26 cellular contexts compared by ENCODE assay signal in the genomic region with DNA sequence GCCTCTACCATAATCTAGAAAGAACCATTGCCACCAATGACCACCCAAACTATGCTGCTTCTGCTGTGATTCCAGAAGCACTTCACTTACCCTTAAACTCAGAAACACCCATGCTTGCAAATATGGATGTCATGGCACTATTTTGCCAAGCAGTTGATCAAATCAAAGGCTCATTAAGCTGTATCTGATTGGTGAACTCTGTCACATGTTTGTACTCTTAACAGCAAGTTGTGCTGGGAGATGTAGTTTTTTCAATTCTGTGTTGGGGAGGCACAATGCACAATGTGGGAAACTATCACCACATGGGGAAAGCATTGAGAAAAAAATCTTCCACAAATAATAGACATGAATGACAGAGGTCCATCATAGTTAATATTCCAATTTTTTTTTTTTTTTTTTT. TPM values are rescaled to one million over a fixed set of nuclear protein-coding genes. Genes with fewer than 3 reads are reported as not detected.
"Had no signal": no experiment of that assay in that cellular context is flagged by ENCODE, and none has a peak within 500 bp of the region (broad histone marks: within the 10 kb centered on the region; RNA-seq: fewer than 3 reads in every experiment).

No MANE protein-coding gene starts in this region.

- FAIRE-seq: bronchial epithelial cell, pancreas had no signal

- DNase-seq: activated B cell treated with CpG ODN at 0.5 μM for 24 hours; activated CD4-positive, alpha-beta T cell treated with anti-CD3 and anti-CD28 coated beads for 36 hours; activated CD4-positive, alpha-beta T cell treated with anti-CD3 and anti-CD28 coated beads, Interleukin-2, amount 50 U/mL, for 4 hours; activated CD8-positive, alpha-beta memory T cell treated with anti-CD3 and anti-CD28 coated beads for 24 hours; activated CD8-positive, alpha-beta memory T cell treated with anti-CD3 and anti-CD28 coated beads, Interleukin-2, amount 50 U/mL, for 4 hours; activated naive CD4-positive, alpha-beta T cell treated with Interleukin-2 at 50 U/mL for 16 hours; activated naive CD8-positive, alpha-beta T cell treated with anti-CD3 and anti-CD28 coated beads, Interleukin-2, amount 10 ng/mL, durations not matched to agents 7 days and 5 days; activated T-cell treated with anti-CD3 and anti-CD28 coated beads, Interleukin-2, amount 50 U/mL, for 4 hours; amniotic stem cell; colonic mucosa; heart left ventricle; islet precursor cell; left cardiac atrium; pancreas; psoas muscle; spleen; stimulated activated CD4-positive, alpha-beta T cell treated with anti-CD3 and anti-CD28 coated beads, Interleukin-4, amount 100 ng/mL, for 1 hour; stimulated activated naive CD4-positive, alpha-beta T cell treated with Interleukin-2 at 50 U/mL for 16 hours; T-helper 9 cell had no signal

- H3K4me1 ChIP-seq: colonic mucosa, pancreas, right atrium auricular region, spleen, upper lobe of left lung had no signal

- H3K27me3 ChIP-seq: colonic mucosa, pancreas, right atrium auricular region, upper lobe of left lung had no signal

- ATAC-seq: activated CD4-positive, alpha-beta T cell treated with anti-CD3 and anti-CD28 coated beads for 36 hours; activated T-cell treated with anti-CD3 and anti-CD28 coated beads, Interleukin-2, amount 50 U/mL, for 4 hours; heart left ventricle; left cardiac atrium; pancreas; psoas muscle had no signal

- H3K27ac ChIP-seq: colonic mucosa, epithelial cell of prostate, heart left ventricle, pancreas, psoas muscle, right atrium auricular region, spleen, upper lobe of left lung had no signal

- H3K36me3 ChIP-seq: colonic mucosa, heart left ventricle, pancreas, right atrium auricular region, spleen, upper lobe of left lung had no signal

- H3K9me3 ChIP-seq: colonic mucosa, heart left ventricle, pancreas, psoas muscle, right atrium auricular region, spleen, upper lobe of left lung had no signal

- H3K4me3 ChIP-seq: colonic mucosa, heart left ventricle, pancreas, psoas muscle, right atrium auricular region, spleen, upper lobe of left lung had no signal

RNA-seq across cellular contexts. Expression of a gene that starts 31.5 kb away (rescaled TPM):
- total RNA-seq: activated B cell treated with CpG ODN at 0.5 μM for 24 hours; activated CD4-positive, alpha-beta T cell treated with anti-CD3 and anti-CD28 coated beads for 36 hours; activated naive CD8-positive, alpha-beta T cell treated with anti-CD3 and anti-CD28 coated beads, Interleukin-2, amount 10 ng/mL, durations not matched to agents 7 days and 5 days; activated T-cell treated with anti-CD3 and anti-CD28 coated beads, Interleukin-2, amount 50 U/mL, for 4 hours; bronchial epithelial cell; liver; mononuclear cell; pancreas; spleen; subcutaneous adipose tissue; upper lobe of left lung had no signal
